ENCODE assay signal across 8 cellular contexts in the genomic region with DNA sequence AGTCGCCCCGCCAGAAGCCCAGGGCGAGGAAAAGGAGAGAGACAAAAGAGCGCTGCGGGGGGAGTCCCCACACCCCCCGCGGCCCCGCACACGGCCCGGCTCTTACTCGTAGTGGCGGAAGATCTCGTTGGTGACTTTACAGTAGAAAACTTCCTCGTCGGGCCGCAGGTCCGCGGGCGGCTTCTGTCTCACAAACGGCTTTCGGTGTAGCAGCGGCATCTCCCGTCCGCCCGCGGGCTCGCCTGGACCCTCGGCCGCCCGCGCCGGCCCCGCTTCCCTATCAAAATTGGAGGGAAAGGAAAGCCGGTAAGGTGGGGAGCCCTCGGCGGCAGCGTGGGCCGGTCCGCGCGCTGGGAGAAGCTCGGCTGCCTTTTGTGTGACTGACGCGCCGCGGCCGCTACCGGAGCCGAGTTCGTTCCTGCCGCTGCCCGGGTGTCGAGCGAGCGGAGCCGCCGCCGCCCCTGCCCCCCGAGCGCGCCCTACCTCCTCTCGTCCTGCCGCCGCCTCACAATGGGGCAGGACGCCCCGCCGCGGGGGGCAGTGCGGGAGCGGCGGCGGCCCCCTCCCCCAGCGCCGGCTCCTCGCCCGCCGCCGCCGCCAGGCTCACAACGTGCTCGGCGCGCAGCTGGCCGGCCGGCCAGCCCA. TPM values are rescaled to one million over a fixed set of nuclear protein-coding genes. Genes with fewer than 3 reads are reported as not detected.
DNase-seq lines count a peak whose midpoint lies in the region; ATAC-seq, FAIRE-seq and TF ChIP-seq lines count a peak whose summit lies in the region.

No MANE protein-coding gene starts in this region.

- FAIRE-seq in H54 (lab: Jason Lieb, UNC) = no peak
- FAIRE-seq in GM12878 (lab: Jason Lieb, UNC) = no peak

- peak overlapping the region; percentile 22; the same call in 1 of the 2 replicates for H3K4me2 ChIP-seq in GM12878 (ENCODE audit: control insufficient read depth, insufficient read depth)

- H3K27me3 ChIP-seq in GM12878 (replicated peaks in 1 of 2; ENCODE audit: control insufficient read depth in 2 of 2, insufficient read depth in 2 of 2, low read length in 1 of 2) = no peaks in the 10 kb centered on the region
- peaks cover 7% of the 10 kb centered on the region for H3K27me3 ChIP-seq in iPS-15b (ENCODE audit: control insufficient read depth, insufficient read depth, low read length)

- intact Hi-C loops in GM12878 (cut with micrococcal nuclease; ENCODE audit: unreplicated experiment) = loop anchor here (5.0 to 10.0 kb wide), 2 partner anchors 248 to 540 kb away; a partner anchor contains a TSS

- H2AFZ ChIP-seq in GM12878 (ENCODE audit: control insufficient read depth, low read depth, low read length) = peak overlapping the region; percentile 81

- H3K4me3 ChIP-seq in GM12865 (ENCODE audit: low read depth, low read length) (peak overlapping the region; percentile 98), GM12878 (peak overlapping the region; percentile 88), iPS-15b (ENCODE audit: low read depth, low read length) (peak overlapping the region; percentile 80), skin epidermis (peak overlapping the region; percentile 78 to 99 (median 95))

- RAD21 ChIA-PET in GM12878 (lab: Charles Lee; ENCODE audit: unreplicated experiment) = interaction anchor here (0.7 to 1.4 kb wide), 6 partner anchors 66 to 542 kb away, joined by 3 to 4 read pairs (median 4); a partner anchor contains a TSS

- CTCF ChIA-PET in GM12878 (lab: Yijun Ruan, JAX) = interaction anchor here (0.6 to 1.0 kb wide), 5 partner anchors 107 to 367 kb away, joined by 3 to 6 read pairs (median 3); a partner anchor contains a TSS

- POLR2A ChIA-PET in GM12878 (lab: Charles Lee) = interaction anchor here (0.6 to 3.6 kb wide), 5 partner anchors 108 to 1120 kb away, joined by 3 to 33 read pairs (median 4); a partner anchor contains a TSS

- H3K27ac ChIP-seq in GM12878 (ENCODE audit: control insufficient read depth, insufficient read depth) (peak overlapping the region; percentile 98), skin epidermis (peak overlapping the region; percentile 91 to 100 (median 99))

- TF ChIP-seq CTCF in GM12865 (IDR thresholded peaks at IDR 0.05; ENCODE audit: insufficient read depth, low read depth, low read length, missing control alignments) (no peak), GM12878 (IDR thresholded peaks at IDR 0.05 in 2 of 3, conservative IDR thresholded peaks at IDR 0.05 in 1 of 3; ENCODE audit: control insufficient read depth in 2 of 3, extremely low read depth in 1 of 3, insufficient read depth in 1 of 3, low read depth in 3 of 3, low read length in 3 of 3) (peak in 1 of 3 experiments; percentile 27; a peak in 1 of 6 replicates)

- H3K9me3 ChIP-seq in GM12878 (replicated peaks; ENCODE audit: control insufficient read depth, insufficient read depth, low read length) (no peaks in the 10 kb centered on the region), iPS-15b (ENCODE audit: control insufficient read depth, insufficient read depth, low read length) (no peaks in the 10 kb centered on the region)

- 2% methylated on average over 68 of the region's 85 CpGs for WGBS in GM12878 (ENCODE audit: insufficient coverage, insufficient replicate concordance, low lambda C conversion rate, missing lambda C conversion rate)

- H3K9ac ChIP-seq in GM12878 (ENCODE audit: control insufficient read depth, insufficient read depth, low read length) (peak overlapping the region; percentile 98), iPS-15b (ENCODE audit: low read depth, low read length) (peak overlapping the region; percentile 83)

- peak; percentile 44 for ATAC-seq in GM12878

- TF ChIP-seq POLR2A in H54 (IDR thresholded peaks at IDR 0.05; ENCODE audit: low read depth, low read length) = no peak
- TF ChIP-seq POLR2A in GM12878 (IDR thresholded peaks at IDR 0.05; ENCODE audit: low read depth, low read length) = no peak

- H3K4me1 ChIP-seq in GM12878 (ENCODE audit: control insufficient read depth, insufficient read depth, low read length) = no peaks in the 10 kb centered on the region; the same call in 1 of the 2 replicates
- H3K4me1 ChIP-seq in iPS-15b (ENCODE audit: control insufficient read depth, insufficient read depth, low read length) = peaks cover 2% of the 10 kb centered on the region

- no peak for TF ChIP-seq EP300 in GM12878 (IDR thresholded peaks at IDR 0.05; ENCODE audit: borderline replicate concordance in 1 of 2, control insufficient read depth in 1 of 2, low read depth in 2 of 2, low read length in 2 of 2)

- TSS peak; percentile 4 for BruUV-seq in GM12878 (replicated peaks; lab: Mats Ljungman, UMichigan)

- peaks cover 62% of the 10 kb centered on the region for H3K79me2 ChIP-seq in GM12878 (ENCODE audit: control insufficient read depth, insufficient read depth, low read length)

- peaks cover 0 to 12% of the 10 kb centered on the region in 2 experiments; a peak in 1 of 4 replicates for H3K36me3 ChIP-seq in GM12878 (ENCODE audit: control insufficient read depth in 2 of 2, insufficient read depth in 2 of 2, low read length in 1 of 2)
- H3K36me3 ChIP-seq in iPS-15b (ENCODE audit: control insufficient read depth, insufficient read depth, low read length) = no peaks in the 10 kb centered on the region

- SMC1A ChIA-PET in GM12878 (lab: Charles Lee; ENCODE audit: uncharacterized antibody, unreplicated experiment) = interaction anchor here (1.0 to 1.2 kb wide), 2 partner anchors 109 to 176 kb away, joined by 3 to 7 read pairs; a partner anchor contains a TSS

- H4K20me1 ChIP-seq in GM12878 (ENCODE audit: control insufficient read depth, insufficient read depth) = no peaks in the 10 kb centered on the region

- DNase-seq in GM12865 (ENCODE audit: low read depth) (peak; percentile 67), H54 (ENCODE audit: insufficient read length, low spot score) (peak; percentile 20), LHCN-M2 (ENCODE audit: low read depth) (peak; percentile 43), T-helper 1 cell (peak; percentile 19 to 68 (median 46)), GM12878 (ENCODE audit: low read depth, low spot score) (no peak), COLO829 (ENCODE audit: low spot score) (no peak)

- TF ChIP-seq RAD21 in GM12878 (IDR thresholded peaks at IDR 0.05; ENCODE audit: insufficient read depth, low read depth, low read length) = peak; percentile 11; the same call in 1 of the 2 replicates

- in situ Hi-C loops in GM12878 (cut with MboI) = loop anchor here (5.0 kb wide), 1 partner anchor 108 kb away; a partner anchor contains a TSS

TF ChIP-seq in GM12878, 131 proteins besides CTCF, POLR2A, EP300 and RAD21 (continues in another document):
- no peak for TF ChIP-seq ATF7 (IDR thresholded peaks at IDR 0.05; ENCODE audit: low read depth)
- no peak for TF ChIP-seq NFYA (IDR thresholded peaks at IDR 0.05; ENCODE audit: borderline replicate concordance, low read depth, low read length)
- TF ChIP-seq ZBED1 (IDR thresholded peaks at IDR 0.05; ENCODE audit: borderline replicate concordance) = no peak
- TF ChIP-seq, protein P1, sequence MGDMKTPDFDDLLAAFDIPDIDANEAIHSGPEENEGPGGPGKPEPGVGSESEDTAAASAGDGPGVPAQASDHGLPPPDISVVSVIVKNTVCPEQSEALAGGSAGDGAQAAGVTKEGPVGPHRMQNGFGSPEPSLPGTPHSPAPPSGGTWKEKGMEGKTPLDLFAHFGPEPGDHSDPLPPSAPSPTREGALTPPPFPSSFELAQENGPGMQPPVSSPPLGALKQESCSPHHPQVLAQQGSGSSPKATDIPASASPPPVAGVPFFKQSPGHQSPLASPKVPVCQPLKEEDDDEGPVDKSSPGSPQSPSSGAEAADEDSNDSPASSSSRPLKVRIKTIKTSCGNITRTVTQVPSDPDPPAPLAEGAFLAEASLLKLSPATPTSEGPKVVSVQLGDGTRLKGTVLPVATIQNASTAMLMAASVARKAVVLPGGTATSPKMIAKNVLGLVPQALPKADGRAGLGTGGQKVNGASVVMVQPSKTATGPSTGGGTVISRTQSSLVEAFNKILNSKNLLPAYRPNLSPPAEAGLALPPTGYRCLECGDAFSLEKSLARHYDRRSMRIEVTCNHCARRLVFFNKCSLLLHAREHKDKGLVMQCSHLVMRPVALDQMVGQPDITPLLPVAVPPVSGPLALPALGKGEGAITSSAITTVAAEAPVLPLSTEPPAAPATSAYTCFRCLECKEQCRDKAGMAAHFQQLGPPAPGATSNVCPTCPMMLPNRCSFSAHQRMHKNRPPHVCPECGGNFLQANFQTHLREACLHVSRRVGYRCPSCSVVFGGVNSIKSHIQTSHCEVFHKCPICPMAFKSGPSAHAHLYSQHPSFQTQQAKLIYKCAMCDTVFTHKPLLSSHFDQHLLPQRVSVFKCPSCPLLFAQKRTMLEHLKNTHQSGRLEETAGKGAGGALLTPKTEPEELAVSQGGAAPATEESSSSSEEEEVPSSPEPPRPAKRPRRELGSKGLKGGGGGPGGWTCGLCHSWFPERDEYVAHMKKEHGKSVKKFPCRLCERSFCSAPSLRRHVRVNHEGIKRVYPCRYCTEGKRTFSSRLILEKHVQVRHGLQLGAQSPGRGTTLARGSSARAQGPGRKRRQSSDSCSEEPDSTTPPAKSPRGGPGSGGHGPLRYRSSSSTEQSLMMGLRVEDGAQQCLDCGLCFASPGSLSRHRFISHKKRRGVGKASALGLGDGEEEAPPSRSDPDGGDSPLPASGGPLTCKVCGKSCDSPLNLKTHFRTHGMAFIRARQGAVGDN (IDR thresholded peaks at IDR 0.05) = 0 out of 2 replicates have a peak, but pooled peaks have one; percentile 33
- TF ChIP-seq NRF1 (conservative IDR thresholded peaks at IDR 0.05; ENCODE audit: low read depth, low read length) = no peak

RNA-seq across cellular contexts. Expression of a gene that starts 0.7 kb away (rescaled TPM):
- total RNA-seq in LHCN-M2 (2014; rRNA removed) = 39.4 and 49.1 TPM in 2 replicates
- 7.6 TPM for polyA plus RNA-seq in LHCN-M2 (2012)
- total RNA-seq in GM12878 (2013; cell fraction: nucleolus; rRNA removed) = 105 and 106 TPM in 2 replicates
- 61.6 and 67.1 TPM in 2 replicates for total RNA-seq in GM12878 (2014; rRNA removed)
- total RNA-seq in GM12878 (2014; rRNA removed; fragmentation: Illumina TruSeq; extraction: Trizol) = 89.9 and 96.5 TPM in 2 replicates
- total RNA-seq in GM12878 (2021) = 46.9 and 48.0 TPM in 2 replicates
- polyA plus RNA-seq in GM12878 (2011; ENCODE audit: low read depth) = 18.3 TPM
- 53.5 and 80.6 TPM in 2 replicates for polyA plus RNA-seq in GM12878 (2011; rRNA removed)
- 15.3 and 22.6 TPM in 2 replicates for polyA plus RNA-seq in GM12878 (2011; cell fraction: cytosol; rRNA removed)
- 36.8 and 50.4 TPM in 2 replicates for polyA plus RNA-seq in GM12878 (2011; cell fraction: nucleus; rRNA removed)
- polyA plus RNA-seq in GM12878 (2012) = 24.1 and 28.8 TPM in 2 replicates
- polyA plus RNA-seq in GM12878 (2014; fragmentation: Illumina TruSeq; extraction: Trizol) = 76.7 and 125 TPM in 2 replicates
- 10 to 100 TPM; 38.5 to 39.9 TPM for polyA plus RNA-seq in GM12878 (2014; fragmentation: Nextera tagmentation; extraction: Ambion mirVana)
- 44.4 and 57.3 TPM in 2 replicates for polyA plus RNA-seq in GM12878 (2014; rRNA removed)
- 10 to 100 TPM; 34.3 to 38.8 TPM for polyA plus RNA-seq in GM12878 (2016; fragmentation: Nextera tagmentation; extraction: Ambion mirVana)
- polyA minus RNA-seq in GM12878 (2011; rRNA and poly(A)+ RNA removed) = 35.4 and 47.5 TPM in 2 replicates
- 29.5 and 34.0 TPM in 2 replicates for polyA minus RNA-seq in GM12878 (2011; cell fraction: cytosol; rRNA and poly(A)+ RNA removed)
- 13.9 and 29.7 TPM in 2 replicates for polyA minus RNA-seq in GM12878 (2011; cell fraction: nucleus; rRNA and poly(A)+ RNA removed)

Comparison
In these comparisons a context has a peak if more than half of its experiments do, and no peak if none do; other contexts are left out.
1. DNase-seq: peak in GM12865 (single experiment), H54 (single experiment), LHCN-M2 (single experiment) and T-helper 1 cell (5 of 5); none in GM12878 (single experiment) and COLO829 (single experiment).
2. Peak in every context shown above with its lines, with median percentiles within 50 percentile points of each other: H3K4me3 ChIP-seq.